In the genomic region with DNA sequence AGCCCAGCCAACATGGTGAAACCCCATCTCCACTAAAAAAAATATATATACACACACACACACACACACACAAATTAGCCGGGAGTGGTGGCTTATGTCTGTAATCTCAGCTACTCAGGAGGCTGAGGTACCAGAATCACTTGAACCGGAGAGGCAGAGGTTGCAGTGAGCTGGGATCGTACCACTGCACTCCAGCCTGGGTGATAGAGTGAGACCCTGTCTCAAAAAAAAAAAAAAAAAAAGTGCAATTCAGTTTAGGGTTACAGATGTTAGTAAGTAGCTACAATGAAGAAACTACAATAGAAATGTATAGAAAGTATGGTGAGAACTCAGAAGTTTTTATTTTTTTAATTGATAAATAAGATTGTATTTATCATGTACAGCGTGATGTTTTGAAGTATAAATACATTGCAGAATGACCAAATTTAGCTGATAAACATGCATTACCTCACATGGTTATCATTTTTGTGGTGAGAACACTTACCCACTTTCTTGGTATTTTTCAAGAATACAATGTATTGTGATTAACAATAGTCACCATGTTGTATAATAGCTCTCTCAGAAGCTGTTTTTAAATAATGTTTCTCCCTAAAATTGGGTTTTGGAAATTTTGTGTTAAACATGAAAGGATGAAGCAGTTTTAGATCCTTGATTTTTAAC, we compare ENCODE assay signal across 1 cellular context.
A peak's percentile ranks its signal among the peaks of the same experiment; 100 is the strongest.
TF ChIP-seq lines count a peak whose summit lies in the region.

No MANE protein-coding gene starts in this region.

TF ChIP-seq in HEK293, 187 proteins besides CTCF, POLR2A, EP300 and RAD21:
- TF ChIP-seq, protein P1, sequence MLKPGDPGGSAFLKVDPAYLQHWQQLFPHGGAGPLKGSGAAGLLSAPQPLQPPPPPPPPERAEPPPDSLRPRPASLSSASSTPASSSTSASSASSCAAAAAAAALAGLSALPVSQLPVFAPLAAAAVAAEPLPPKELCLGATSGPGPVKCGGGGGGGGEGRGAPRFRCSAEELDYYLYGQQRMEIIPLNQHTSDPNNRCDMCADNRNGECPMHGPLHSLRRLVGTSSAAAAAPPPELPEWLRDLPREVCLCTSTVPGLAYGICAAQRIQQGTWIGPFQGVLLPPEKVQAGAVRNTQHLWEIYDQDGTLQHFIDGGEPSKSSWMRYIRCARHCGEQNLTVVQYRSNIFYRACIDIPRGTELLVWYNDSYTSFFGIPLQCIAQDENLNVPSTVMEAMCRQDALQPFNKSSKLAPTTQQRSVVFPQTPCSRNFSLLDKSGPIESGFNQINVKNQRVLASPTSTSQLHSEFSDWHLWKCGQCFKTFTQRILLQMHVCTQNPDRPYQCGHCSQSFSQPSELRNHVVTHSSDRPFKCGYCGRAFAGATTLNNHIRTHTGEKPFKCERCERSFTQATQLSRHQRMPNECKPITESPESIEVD (tag by site-specific recombination; IDR thresholded peaks at IDR 0.05), result 0 out of 2 replicates have a peak, but pooled peaks have one; percentile 14
- TF ChIP-seq, protein P2, sequence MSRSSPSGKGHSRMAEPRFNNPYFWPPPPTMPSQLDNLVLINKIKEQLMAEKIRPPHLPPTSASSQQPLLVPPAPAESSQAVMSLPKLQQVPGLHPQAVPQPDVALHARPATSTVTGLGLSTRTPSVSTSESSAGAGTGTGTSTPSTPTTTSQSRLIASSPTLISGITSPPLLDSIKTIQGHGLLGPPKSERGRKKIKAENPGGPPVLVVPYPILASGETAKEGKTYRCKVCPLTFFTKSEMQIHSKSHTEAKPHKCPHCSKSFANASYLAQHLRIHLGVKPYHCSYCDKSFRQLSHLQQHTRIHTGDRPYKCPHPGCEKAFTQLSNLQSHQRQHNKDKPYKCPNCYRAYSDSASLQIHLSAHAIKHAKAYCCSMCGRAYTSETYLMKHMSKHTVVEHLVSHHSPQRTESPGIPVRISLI (tag by site-specific recombination; IDR thresholded peaks at IDR 0.05), result peak; percentile 51; the same call in 1 of the 2 replicates
- TF ChIP-seq, protein P3, sequence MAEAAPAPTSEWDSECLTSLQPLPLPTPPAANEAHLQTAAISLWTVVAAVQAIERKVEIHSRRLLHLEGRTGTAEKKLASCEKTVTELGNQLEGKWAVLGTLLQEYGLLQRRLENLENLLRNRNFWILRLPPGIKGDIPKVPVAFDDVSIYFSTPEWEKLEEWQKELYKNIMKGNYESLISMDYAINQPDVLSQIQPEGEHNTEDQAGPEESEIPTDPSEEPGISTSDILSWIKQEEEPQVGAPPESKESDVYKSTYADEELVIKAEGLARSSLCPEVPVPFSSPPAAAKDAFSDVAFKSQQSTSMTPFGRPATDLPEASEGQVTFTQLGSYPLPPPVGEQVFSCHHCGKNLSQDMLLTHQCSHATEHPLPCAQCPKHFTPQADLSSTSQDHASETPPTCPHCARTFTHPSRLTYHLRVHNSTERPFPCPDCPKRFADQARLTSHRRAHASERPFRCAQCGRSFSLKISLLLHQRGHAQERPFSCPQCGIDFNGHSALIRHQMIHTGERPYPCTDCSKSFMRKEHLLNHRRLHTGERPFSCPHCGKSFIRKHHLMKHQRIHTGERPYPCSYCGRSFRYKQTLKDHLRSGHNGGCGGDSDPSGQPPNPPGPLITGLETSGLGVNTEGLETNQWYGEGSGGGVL (tag by site-specific recombination; IDR thresholded peaks at IDR 0.05), result no peak
- 0 out of 2 replicates have a peak, but pooled peaks have one; percentile 23 for TF ChIP-seq OSR2 (tag by site-specific recombination; IDR thresholded peaks at IDR 0.05)
- TF ChIP-seq, protein P4, sequence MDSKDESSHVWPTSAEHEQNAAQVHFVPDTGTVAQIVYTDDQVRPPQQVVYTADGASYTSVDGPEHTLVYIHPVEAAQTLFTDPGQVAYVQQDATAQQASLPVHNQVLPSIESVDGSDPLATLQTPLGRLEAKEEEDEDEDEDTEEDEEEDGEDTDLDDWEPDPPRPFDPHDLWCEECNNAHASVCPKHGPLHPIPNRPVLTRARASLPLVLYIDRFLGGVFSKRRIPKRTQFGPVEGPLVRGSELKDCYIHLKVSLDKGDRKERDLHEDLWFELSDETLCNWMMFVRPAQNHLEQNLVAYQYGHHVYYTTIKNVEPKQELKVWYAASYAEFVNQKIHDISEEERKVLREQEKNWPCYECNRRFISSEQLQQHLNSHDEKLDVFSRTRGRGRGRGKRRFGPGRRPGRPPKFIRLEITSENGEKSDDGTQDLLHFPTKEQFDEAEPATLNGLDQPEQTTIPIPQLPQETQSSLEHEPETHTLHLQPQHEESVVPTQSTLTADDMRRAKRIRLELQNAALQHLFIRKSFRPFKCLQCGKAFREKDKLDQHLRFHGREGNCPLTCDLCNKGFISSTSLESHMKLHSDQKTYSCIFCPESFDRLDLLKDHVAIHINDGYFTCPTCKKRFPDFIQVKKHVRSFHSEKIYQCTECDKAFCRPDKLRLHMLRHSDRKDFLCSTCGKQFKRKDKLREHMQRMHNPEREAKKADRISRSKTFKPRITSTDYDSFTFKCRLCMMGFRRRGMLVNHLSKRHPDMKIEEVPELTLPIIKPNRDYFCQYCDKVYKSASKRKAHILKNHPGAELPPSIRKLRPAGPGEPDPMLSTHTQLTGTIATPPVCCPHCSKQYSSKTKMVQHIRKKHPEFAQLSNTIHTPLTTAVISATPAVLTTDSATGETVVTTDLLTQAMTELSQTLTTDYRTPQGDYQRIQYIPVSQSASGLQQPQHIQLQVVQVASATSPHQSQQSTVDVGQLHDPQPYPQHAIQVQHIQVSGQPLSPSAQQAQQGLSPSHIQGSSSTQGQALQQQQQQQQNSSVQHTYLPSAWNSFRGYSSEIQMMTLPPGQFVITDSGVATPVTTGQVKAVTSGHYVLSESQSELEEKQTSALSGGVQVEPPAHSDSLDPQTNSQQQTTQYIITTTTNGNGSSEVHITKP (tag by site-specific recombination; IDR thresholded peaks at IDR 0.05), result peak; percentile 85
